In the genomic region with DNA sequence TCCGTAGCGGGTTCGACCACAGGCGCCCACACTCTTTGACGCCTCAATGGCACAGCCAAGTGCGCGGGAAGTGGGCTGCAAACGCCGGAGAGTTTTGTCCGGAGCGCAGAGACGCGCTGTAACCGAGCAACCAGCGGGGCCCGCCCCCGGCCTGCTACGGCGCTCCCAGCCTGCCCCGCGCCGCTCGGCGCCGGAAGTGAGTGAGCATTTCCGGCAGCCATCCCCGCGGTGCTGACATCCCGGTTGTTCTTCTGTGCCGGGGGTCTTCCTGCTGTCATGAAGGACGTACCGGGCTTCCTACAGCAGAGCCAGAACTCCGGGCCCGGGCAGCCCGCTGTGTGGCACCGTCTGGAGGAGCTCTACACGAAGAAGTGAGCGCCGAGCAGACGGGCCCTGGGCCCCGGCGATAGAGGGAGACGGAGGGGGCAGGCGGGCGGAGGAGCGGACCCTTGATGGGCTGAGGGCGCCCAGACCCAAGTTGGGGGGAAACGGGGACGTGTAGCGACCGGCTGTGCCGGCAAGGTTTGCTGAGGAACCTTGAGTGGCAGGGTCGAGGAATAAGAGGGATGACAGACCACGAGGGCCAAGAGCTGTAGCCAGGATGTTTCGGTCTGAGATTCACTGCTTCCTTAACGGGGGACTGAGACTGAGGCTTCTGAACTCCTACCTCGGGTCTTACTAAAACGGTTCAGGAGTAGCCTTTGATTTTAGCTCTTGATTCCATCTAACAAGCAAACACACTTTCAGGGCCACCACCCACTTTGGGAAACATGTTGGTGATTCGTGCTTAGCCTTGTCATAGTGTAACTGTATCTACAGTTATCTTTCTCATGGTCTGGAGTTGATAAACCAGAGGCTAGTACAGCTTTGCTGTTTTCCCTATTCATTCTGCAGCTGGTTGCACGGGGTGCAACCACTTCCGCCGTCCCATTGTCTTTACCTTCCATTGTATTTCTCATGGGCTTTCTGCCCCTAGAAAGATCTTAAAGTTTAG, we compare ENCODE assay signal across 1 cellular context.
TF ChIP-seq lines count a peak whose summit lies in the region.

A gene (plus strand): TSS at position 203 of the 994 bp plus-strand sequence. CDS start 74 bp downstream, at position 277.

TF ChIP-seq in K562, 482 proteins besides CTCF, POLR2A, EP300 and RAD21 (continued from another document and continues in another):
- TF ChIP-seq, protein P1, sequence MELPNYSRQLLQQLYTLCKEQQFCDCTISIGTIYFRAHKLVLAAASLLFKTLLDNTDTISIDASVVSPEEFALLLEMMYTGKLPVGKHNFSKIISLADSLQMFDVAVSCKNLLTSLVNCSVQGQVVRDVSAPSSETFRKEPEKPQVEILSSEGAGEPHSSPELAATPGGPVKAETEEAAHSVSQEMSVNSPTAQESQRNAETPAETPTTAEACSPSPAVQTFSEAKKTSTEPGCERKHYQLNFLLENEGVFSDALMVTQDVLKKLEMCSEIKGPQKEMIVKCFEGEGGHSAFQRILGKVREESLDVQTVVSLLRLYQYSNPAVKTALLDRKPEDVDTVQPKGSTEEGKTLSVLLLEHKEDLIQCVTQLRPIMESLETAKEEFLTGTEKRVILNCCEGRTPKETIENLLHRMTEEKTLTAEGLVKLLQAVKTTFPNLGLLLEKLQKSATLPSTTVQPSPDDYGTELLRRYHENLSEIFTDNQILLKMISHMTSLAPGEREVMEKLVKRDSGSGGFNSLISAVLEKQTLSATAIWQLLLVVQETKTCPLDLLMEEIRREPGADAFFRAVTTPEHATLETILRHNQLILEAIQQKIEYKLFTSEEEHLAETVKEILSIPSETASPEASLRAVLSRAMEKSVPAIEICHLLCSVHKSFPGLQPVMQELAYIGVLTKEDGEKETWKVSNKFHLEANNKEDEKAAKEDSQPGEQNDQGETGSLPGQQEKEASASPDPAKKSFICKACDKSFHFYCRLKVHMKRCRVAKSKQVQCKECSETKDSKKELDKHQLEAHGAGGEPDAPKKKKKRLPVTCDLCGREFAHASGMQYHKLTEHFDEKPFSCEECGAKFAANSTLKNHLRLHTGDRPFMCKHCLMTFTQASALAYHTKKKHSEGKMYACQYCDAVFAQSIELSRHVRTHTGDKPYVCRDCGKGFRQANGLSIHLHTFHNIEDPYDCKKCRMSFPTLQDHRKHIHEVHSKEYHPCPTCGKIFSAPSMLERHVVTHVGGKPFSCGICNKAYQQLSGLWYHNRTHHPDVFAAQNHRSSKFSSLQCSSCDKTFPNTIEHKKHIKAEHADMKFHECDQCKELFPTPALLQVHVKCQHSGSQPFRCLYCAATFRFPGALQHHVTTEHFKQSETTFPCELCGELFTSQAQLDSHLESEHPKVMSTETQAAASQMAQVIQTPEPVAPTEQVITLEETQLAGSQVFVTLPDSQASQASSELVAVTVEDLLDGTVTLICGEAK (IDR thresholded peaks at IDR 0.05): peak; percentile 95
- TF ChIP-seq, protein P1 (CRISPR knock-in tag; IDR thresholded peaks at IDR 0.05): no peak
- TF ChIP-seq POLR2B (IDR thresholded peaks at IDR 0.05; ENCODE audit: low read depth, partially characterized antibody): peak; percentile 67
- TF ChIP-seq GABPB1 (CRISPR knock-in tag; IDR thresholded peaks at IDR 0.05): peak; percentile 93
- no peak for TF ChIP-seq ZNF133 (CRISPR knock-in tag; IDR thresholded peaks at IDR 0.05)
- no peak for TF ChIP-seq U2AF1 (optimal IDR thresholded peaks at IDR 0.05; ENCODE audit: low read depth, low read length)
- TF ChIP-seq DIDO1 (tag; IDR thresholded peaks at IDR 0.05; ENCODE audit: low read depth): no peak
- TF ChIP-seq ZNF232 (CRISPR knock-in tag; IDR thresholded peaks at IDR 0.05): no peak
- TF ChIP-seq CEBPG (CRISPR knock-in tag; IDR thresholded peaks at IDR 0.05): no peak
- TF ChIP-seq CEBPG (tag; conservative IDR thresholded peaks at IDR 0.05 in 1 of 2, IDR thresholded peaks at IDR 0.05 in 1 of 2): no peak
- TF ChIP-seq RBM25 (IDR thresholded peaks at IDR 0.05; ENCODE audit: low read depth, low read length, severe bottlenecking): no peak
- peak; percentile 82 for TF ChIP-seq PHF20 (IDR thresholded peaks at IDR 0.05; ENCODE audit: partially characterized antibody)
- TF ChIP-seq ZNF197 (CRISPR knock-in tag; IDR thresholded peaks at IDR 0.05; ENCODE audit: low read depth): no peak
- no peak for TF ChIP-seq SMAD4 (CRISPR knock-in tag; conservative IDR thresholded peaks at IDR 0.05)
- TF ChIP-seq, protein P2, sequence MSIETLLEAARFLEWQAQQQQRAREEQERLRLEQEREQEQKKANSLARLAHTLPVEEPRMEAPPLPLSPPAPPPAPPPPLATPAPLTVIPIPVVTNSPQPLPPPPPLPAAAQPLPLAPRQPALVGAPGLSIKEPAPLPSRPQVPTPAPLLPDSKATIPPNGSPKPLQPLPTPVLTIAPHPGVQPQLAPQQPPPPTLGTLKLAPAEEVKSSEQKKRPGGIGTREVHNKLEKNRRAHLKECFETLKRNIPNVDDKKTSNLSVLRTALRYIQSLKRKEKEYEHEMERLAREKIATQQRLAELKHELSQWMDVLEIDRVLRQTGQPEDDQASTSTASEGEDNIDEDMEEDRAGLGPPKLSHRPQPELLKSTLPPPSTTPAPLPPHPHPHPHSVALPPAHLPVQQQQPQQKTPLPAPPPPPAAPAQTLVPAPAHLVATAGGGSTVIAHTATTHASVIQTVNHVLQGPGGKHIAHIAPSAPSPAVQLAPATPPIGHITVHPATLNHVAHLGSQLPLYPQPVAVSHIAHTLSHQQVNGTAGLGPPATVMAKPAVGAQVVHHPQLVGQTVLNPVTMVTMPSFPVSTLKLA (conservative IDR thresholded peaks at IDR 0.05): peak; percentile 68 to 79
- TF ChIP-seq SIN3B (IDR thresholded peaks at IDR 0.05; ENCODE audit: low read depth): peak; percentile 92
- TF ChIP-seq, protein P3, sequence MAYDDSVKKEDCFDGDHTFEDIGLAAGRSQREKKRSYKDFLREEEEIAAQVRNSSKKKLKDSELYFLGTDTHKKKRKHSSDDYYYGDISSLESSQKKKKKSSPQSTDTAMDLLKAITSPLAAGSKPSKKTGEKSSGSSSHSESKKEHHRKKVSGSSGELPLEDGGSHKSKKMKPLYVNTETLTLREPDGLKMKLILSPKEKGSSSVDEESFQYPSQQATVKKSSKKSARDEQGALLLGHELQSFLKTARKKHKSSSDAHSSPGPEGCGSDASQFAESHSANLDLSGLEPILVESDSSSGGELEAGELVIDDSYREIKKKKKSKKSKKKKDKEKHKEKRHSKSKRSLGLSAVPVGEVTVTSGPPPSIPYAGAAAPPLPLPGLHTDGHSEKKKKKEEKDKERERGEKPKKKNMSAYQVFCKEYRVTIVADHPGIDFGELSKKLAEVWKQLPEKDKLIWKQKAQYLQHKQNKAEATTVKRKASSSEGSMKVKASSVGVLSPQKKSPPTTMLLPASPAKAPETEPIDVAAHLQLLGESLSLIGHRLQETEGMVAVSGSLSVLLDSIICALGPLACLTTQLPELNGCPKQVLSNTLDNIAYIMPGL (CRISPR knock-in tag; IDR thresholded peaks at IDR 0.05): no peak
- TF ChIP-seq, protein P4, sequence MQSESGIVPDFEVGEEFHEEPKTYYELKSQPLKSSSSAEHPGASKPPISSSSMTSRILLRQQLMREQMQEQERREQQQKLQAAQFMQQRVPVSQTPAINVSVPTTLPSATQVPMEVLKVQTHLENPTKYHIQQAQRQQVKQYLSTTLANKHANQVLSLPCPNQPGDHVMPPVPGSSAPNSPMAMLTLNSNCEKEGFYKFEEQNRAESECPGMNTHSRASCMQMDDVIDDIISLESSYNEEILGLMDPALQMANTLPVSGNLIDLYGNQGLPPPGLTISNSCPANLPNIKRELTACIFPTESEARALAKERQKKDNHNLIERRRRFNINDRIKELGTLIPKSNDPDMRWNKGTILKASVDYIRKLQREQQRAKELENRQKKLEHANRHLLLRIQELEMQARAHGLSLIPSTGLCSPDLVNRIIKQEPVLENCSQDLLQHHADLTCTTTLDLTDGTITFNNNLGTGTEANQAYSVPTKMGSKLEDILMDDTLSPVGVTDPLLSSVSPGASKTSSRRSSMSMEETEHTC (IDR thresholded peaks at IDR 0.05): no peak
- peak; percentile 19; the same call in 1 of the 2 replicates for TF ChIP-seq ELF4 (CRISPR knock-in tag; IDR thresholded peaks at IDR 0.05)
- TF ChIP-seq, protein P5, sequence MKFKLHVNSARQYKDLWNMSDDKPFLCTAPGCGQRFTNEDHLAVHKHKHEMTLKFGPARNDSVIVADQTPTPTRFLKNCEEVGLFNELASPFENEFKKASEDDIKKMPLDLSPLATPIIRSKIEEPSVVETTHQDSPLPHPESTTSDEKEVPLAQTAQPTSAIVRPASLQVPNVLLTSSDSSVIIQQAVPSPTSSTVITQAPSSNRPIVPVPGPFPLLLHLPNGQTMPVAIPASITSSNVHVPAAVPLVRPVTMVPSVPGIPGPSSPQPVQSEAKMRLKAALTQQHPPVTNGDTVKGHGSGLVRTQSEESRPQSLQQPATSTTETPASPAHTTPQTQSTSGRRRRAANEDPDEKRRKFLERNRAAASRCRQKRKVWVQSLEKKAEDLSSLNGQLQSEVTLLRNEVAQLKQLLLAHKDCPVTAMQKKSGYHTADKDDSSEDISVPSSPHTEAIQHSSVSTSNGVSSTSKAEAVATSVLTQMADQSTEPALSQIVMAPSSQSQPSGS (CRISPR knock-in tag; IDR thresholded peaks at IDR 0.05): no peak
- no peak for TF ChIP-seq NFRKB (IDR thresholded peaks at IDR 0.05; ENCODE audit: low read depth)
- TF ChIP-seq MCM5 (IDR thresholded peaks at IDR 0.05; ENCODE audit: low read depth): no peak
- no peak; a peak in 1 of 4 replicates for TF ChIP-seq TRIM24 (IDR thresholded peaks at IDR 0.05)
- TF ChIP-seq ZNF586 (CRISPR knock-in tag; conservative IDR thresholded peaks at IDR 0.05): no peak
- TF ChIP-seq, protein P6, sequence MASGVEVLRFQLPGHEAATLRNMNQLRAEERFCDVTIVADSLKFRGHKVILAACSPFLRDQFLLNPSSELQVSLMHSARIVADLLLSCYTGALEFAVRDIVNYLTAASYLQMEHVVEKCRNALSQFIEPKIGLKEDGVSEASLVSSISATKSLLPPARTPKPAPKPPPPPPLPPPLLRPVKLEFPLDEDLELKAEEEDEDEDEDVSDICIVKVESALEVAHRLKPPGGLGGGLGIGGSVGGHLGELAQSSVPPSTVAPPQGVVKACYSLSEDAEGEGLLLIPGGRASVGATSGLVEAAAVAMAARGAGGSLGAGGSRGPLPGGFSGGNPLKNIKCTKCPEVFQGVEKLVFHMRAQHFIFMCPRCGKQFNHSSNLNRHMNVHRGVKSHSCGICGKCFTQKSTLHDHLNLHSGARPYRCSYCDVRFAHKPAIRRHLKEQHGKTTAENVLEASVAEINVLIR (CRISPR knock-in tag; IDR thresholded peaks at IDR 0.05): no peak
- TF ChIP-seq, protein P7, sequence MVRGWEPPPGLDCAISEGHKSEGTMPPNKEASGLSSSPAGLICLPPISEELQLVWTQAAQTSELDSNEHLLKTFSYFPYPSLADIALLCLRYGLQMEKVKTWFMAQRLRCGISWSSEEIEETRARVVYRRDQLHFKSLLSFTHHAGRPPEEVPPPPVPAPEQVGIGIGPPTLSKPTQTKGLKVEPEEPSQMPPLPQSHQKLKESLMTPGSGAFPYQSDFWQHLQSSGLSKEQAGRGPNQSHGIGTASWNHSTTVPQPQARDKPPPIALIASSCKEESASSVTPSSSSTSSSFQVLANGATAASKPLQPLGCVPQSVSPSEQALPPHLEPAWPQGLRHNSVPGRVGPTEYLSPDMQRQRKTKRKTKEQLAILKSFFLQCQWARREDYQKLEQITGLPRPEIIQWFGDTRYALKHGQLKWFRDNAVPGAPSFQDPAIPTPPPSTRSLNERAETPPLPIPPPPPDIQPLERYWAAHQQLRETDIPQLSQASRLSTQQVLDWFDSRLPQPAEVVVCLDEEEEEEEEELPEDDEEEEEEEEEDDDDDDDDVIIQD (CRISPR knock-in tag; IDR thresholded peaks at IDR 0.05): no peak
- TF ChIP-seq ZNF224 (CRISPR knock-in tag; IDR thresholded peaks at IDR 0.05): no peak
- TF ChIP-seq MECOM (CRISPR knock-in tag; IDR thresholded peaks at IDR 0.05): no peak
- no peak for TF ChIP-seq FOXK1 (CRISPR knock-in tag; IDR thresholded peaks at IDR 0.05; ENCODE audit: borderline replicate concordance)
- no peak for TF ChIP-seq ASH1L (IDR thresholded peaks at IDR 0.05; ENCODE audit: borderline replicate concordance, low read depth, partially characterized antibody)
- TF ChIP-seq OTX1 (CRISPR knock-in tag; IDR thresholded peaks at IDR 0.05): no peak
- no peak for TF ChIP-seq HEY1 (CRISPR knock-in tag; IDR thresholded peaks at IDR 0.05; ENCODE audit: borderline replicate concordance)
- TF ChIP-seq SRSF3 (IDR thresholded peaks at IDR 0.05; ENCODE audit: insufficient read depth, low read length): no peak
- peak; percentile 54 for TF ChIP-seq NFE2 (IDR thresholded peaks at IDR 0.05; ENCODE audit: low read depth)
- no peak for TF ChIP-seq ZNF561 (CRISPR knock-in tag; conservative IDR thresholded peaks at IDR 0.05)
